8 cellular contexts compared by ENCODE assay signal in the genomic region with DNA sequence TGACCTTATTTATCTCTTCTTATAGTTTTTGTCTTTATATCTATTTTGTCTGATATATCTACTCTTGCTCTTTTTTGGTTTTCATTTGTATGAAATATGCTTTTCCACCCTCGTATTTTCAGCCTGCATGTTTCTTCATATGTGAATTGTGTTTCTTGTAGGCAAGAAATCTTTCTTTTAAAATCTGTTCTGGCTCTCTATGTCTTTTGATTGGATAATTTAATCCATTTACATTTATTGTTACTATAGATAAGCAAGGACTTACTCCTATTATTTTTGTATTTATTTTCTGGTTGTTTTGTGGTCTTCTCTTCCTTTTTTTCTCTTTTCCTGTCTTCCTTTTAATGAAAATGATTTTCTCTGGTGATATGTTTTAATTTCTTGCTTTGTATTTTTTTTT.
"Had no signal": no experiment of that assay in that cellular context is flagged by ENCODE, and none has a peak within 500 bp of the region (broad histone marks: within the 10 kb centered on the region; RNA-seq: fewer than 3 reads in every experiment).

No MANE protein-coding gene starts in this region.

- ATAC-seq: GM12878 had no signal

- H3K4me3 ChIP-seq: GM12878 had no signal

- FAIRE-seq: G401.6, GM12878, GM12891, GM12892, GM18507, GM19239 had no signal

- DNase-seq: GDM1, GF-D8 had no signal
